ENCODE assay signal across 17 cellular contexts in genomic region chr13:102658678-102659077, GRCh38. TPM values are rescaled to one million over a fixed set of nuclear protein-coding genes. Genes with fewer than 3 reads are reported as not detected.
A peak's percentile ranks its signal among the peaks of the same experiment; 100 is the strongest.
DNase-seq lines count a peak whose midpoint lies in the region; ATAC-seq and TF ChIP-seq lines count a peak whose summit lies in the region.
"Had no signal": no experiment of that assay in that cellular context is flagged by ENCODE, and none has a peak within 500 bp of the region (broad histone marks: within the 10 kb centered on the region; RNA-seq: fewer than 3 reads in every experiment).

No MANE protein-coding gene starts in this region.

- TF ChIP-seq CTCF in nephron progenitor cell (IDR thresholded peaks at IDR 0.05) (no peak), HFFc6 (IDR thresholded peaks at IDR 0.05) (no peak), gastrocnemius medialis (IDR thresholded peaks at IDR 0.05 in 4 of 5, conservative IDR thresholded peaks at IDR 0.05 in 1 of 5) (no peak)

- intact Hi-C loops in gastrocnemius medialis (cut with DNase I; ENCODE audit: low total_unique reads) = no loop called here

- peak; percentile 30 for DNase-seq in Caki2 (ENCODE audit: low read depth)
- peak; percentile 73 for DNase-seq in HK-2 (ENCODE audit: unreplicated experiment)
- peak; percentile 69 for DNase-seq in glomerular visceral epithelial cell (ENCODE audit: extremely low spot score)
- no peak for DNase-seq in nephron progenitor cell
- DNase-seq in HFFc6 = no peak
- DNase-seq in gastrocnemius medialis = no peak
- DNase-seq: AML-193; CD4-positive, alpha-beta T cell; EL; IMR-90; Kasumi-1; NCI-H187 treated with DMSO at 0.1 percent for 48 hours; RPMI8226 had no signal

- TF ChIP-seq POLR2A in gastrocnemius medialis (IDR thresholded peaks at IDR 0.05) = no peak

- no peaks in the 10 kb centered on the region for H3K4me1 ChIP-seq in gastrocnemius medialis
- H3K4me1 ChIP-seq: HAP-1, SJSA1 had no signal

- H3K4me1 Mint-ChIP-seq in nephron progenitor cell (peaks cover 24% of the 10 kb centered on the region), HFFc6 (ENCODE audit: low read depth) (no peaks in the 10 kb centered on the region)

- no peak overlapping the region for H3K4me3 ChIP-seq in gastrocnemius medialis
- H3K4me3 ChIP-seq: HAP-1, SJSA1 had no signal

- ATAC-seq in GM18498 (IDR thresholded peaks at IDR 0.05; ENCODE audit: unreplicated experiment) = no peak
- ATAC-seq in gastrocnemius medialis = no peak

- H3K9me3 Mint-ChIP-seq in nephron progenitor cell (peaks cover 61% of the 10 kb centered on the region), HFFc6 (no peaks in the 10 kb centered on the region)
- H3K9me3 Mint-ChIP-seq: CD4-positive, alpha-beta T cell had no signal

- H3K4me3 Mint-ChIP-seq in nephron progenitor cell (peak overlapping the region; percentile 13), HFFc6 (no peak overlapping the region)
- H3K4me3 Mint-ChIP-seq: CD4-positive, alpha-beta T cell had no signal

- no peaks in the 10 kb centered on the region for H3K27me3 ChIP-seq in gastrocnemius medialis
- H3K27me3 ChIP-seq: SJSA1 had no signal

- H3K27ac Mint-ChIP-seq in nephron progenitor cell (peak overlapping the region; percentile 74), HFFc6 (no peak overlapping the region)
- H3K27ac Mint-ChIP-seq: CD4-positive, alpha-beta T cell had no signal

- H3K36me3 Mint-ChIP-seq in nephron progenitor cell (ENCODE audit: low read depth) (peaks cover 6% of the 10 kb centered on the region), HFFc6 (ENCODE audit: low read depth) (peaks cover 28% of the 10 kb centered on the region)

- no peak overlapping the region for H3K27ac ChIP-seq in gastrocnemius medialis
- H3K27ac ChIP-seq: SJSA1 had no signal

- peaks cover 0 to 54% of the 10 kb centered on the region in 2 donors for H3K36me3 ChIP-seq in gastrocnemius medialis

- no peaks in the 10 kb centered on the region for H3K9me3 ChIP-seq in gastrocnemius medialis
- H3K9me3 ChIP-seq: SJSA1 had no signal

- no peaks in the 10 kb centered on the region for H3K27me3 Mint-ChIP-seq in nephron progenitor cell (ENCODE audit: low read depth, poor library complexity)
- no peaks in the 10 kb centered on the region for H3K27me3 Mint-ChIP-seq in HFFc6 (ENCODE audit: insufficient read depth)
- H3K27me3 Mint-ChIP-seq: CD4-positive, alpha-beta T cell had no signal

- in situ Hi-C loops in Caki2 (cut with HindIII; ENCODE audit: low pct_unique_long_range_greater_than_20kb, low sequenced_read_pairs) (no loop called here), gastrocnemius medialis (cut with MboI; ENCODE audit: low sequenced_read_pairs in 4 of 4) (no loop called here)

RNA-seq across cellular contexts. Expression of gene METTL21C, which starts 36.2 kb away (rescaled TPM):
- not detected in 2 replicates for total RNA-seq in Caki2 (2014; rRNA removed; shearing (Covaris generic); ENCODE audit: low replicate concordance)
- total RNA-seq in HFFc6 (2021; fragmentation: NEBNext Ultra II Directional; extraction: Animal tissue kit (Norgen Biotek cat#: 25700)) = not detected
- total RNA-seq in gastrocnemius medialis = 1 to 10 TPM in 1 of 4 donors, not detected in 3; 2.2 TPM
- total RNA-seq: CD4-positive, alpha-beta T cell; IMR-90; OCI-LY7; SJSA1 had no signal

Comparison
In these comparisons a context has a peak if more than half of its experiments do, and no peak if none do; other contexts are left out.
1. DNase-seq: peak in Caki2 (single experiment), HK-2 (single experiment) and glomerular visceral epithelial cell (single experiment); none in nephron progenitor cell (single experiment), HFFc6 (single experiment) and gastrocnemius medialis (0 of 2).